Comparison of ENCODE assay signal across 16 cellular contexts in genomic region chr1:236002572-236002971, GRCh38.
DNase-seq lines count a peak whose midpoint lies in the region; ATAC-seq and TF ChIP-seq lines count a peak whose summit lies in the region.
"Had no signal": no experiment of that assay in that cellular context is flagged by ENCODE, and none has a peak within 500 bp of the region (broad histone marks: within the 10 kb centered on the region; RNA-seq: fewer than 3 reads in every experiment).

No MANE protein-coding gene starts in this region.

- H3K27ac Mint-ChIP-seq in activated CD4-positive, alpha-beta T cell treated with anti-CD3 and anti-CD28 coated beads, Interleukin-2, amount 10 ng/mL, durations not matched to agents 7 days and 5 days, result peak overlapping the region; percentile 61
- no peak overlapping the region for H3K27ac Mint-ChIP-seq in activated CD4-positive, alpha-beta T cell treated with anti-CD3 and anti-CD28 coated beads, Interleukin-2, amount 10 ng/mL, durations not matched to agents 24 days and 14 days

- H3K79me2 ChIP-seq in PC-3 (ENCODE audit: low read length), result no peaks in the 10 kb centered on the region

- H3K9me2 ChIP-seq in PC-3 (replicated peaks; ENCODE audit: low read length), result no peaks in the 10 kb centered on the region

- peaks cover 4% of the 10 kb centered on the region for H3K36me3 Mint-ChIP-seq in activated CD4-positive, alpha-beta T cell treated with anti-CD3 and anti-CD28 coated beads, Interleukin-2, amount 10 ng/mL, durations not matched to agents 7 days and 5 days (ENCODE audit: low read depth)
- peaks cover 9% of the 10 kb centered on the region for H3K36me3 Mint-ChIP-seq in activated CD4-positive, alpha-beta T cell treated with anti-CD3 and anti-CD28 coated beads, Interleukin-2, amount 10 ng/mL, durations not matched to agents 24 days and 14 days (ENCODE audit: low read depth)

- no TSS peak for BruUV-seq in PC-3 (replicated peaks; lab: Mats Ljungman, UMichigan)

- H3K4me3 Mint-ChIP-seq in activated CD4-positive, alpha-beta T cell treated with anti-CD3 and anti-CD28 coated beads, Interleukin-2, amount 10 ng/mL, durations not matched to agents 7 days and 5 days, result no peak overlapping the region
- no peak overlapping the region for H3K4me3 Mint-ChIP-seq in activated CD4-positive, alpha-beta T cell treated with anti-CD3 and anti-CD28 coated beads, Interleukin-2, amount 10 ng/mL, durations not matched to agents 24 days and 14 days

- 83 to 87% methylated on average over 11 of the region's 11 CpGs for WGBS in esophagus squamous epithelium, 2 donors
- 89 to 91% methylated on average over 11 of the region's 11 CpGs for WGBS in thyroid gland, 2 donors

- no peak for DNase-seq in activated CD4-positive, alpha-beta T cell treated with anti-CD3 and anti-CD28 coated beads, Interleukin-2, amount 10 ng/mL, durations not matched to agents 7 days and 5 days
- DNase-seq in activated CD4-positive, alpha-beta T cell treated with anti-CD3 and anti-CD28 coated beads, Interleukin-2, amount 10 ng/mL, durations not matched to agents 24 days and 14 days, result no peak
- DNase-seq in PC-3 (no peak), esophagus squamous epithelium (lab: John Stamatoyannopoulos, UW) (no peak), thyroid gland (no peak), mucosa of descending colon (no peak), midbrain (lab: John Stamatoyannopoulos, UW) (no peak), DMS79 (lab: John Stamatoyannopoulos, UW) (no peak)
- DNase-seq: Calu3, DND-41, GF-D8, NCI-H446, Right ventricle myocardium superior had no signal

- no peaks in the 10 kb centered on the region for H3K27me3 ChIP-seq in PC-3 (ENCODE audit: low read length)
- H3K27me3 ChIP-seq in esophagus squamous epithelium, result no peaks in the 10 kb centered on the region
- no peaks in the 10 kb centered on the region for H3K27me3 ChIP-seq in thyroid gland

- no peak overlapping the region for H3K9ac ChIP-seq in PC-3 (ENCODE audit: low read length)

- intact Hi-C loops in activated CD4-positive, alpha-beta T cell treated with anti-CD3 and anti-CD28 coated beads, Interleukin-2, amount 10 ng/mL, durations not matched to agents 24 days and 14 days (cut with micrococcal nuclease), result loop anchor here (10.0 kb wide), 1 partner anchor 392 kb away; the partner anchor contains the start of gene EDARADD
- intact Hi-C loops in PC-3 (cut with micrococcal nuclease) (no loop called here), esophagus squamous epithelium (cut with DNase I) (no loop called here), thyroid gland (cut with DNase I) (no loop called here), mucosa of descending colon (cut with DNase I, micrococcal nuclease) (no loop called here)

- H3K9me3 ChIP-seq in PC-3 (ENCODE audit: low read length) (no peaks in the 10 kb centered on the region), esophagus squamous epithelium (no peaks in the 10 kb centered on the region), thyroid gland (no peaks in the 10 kb centered on the region), mucosa of descending colon (no peaks in the 10 kb centered on the region)

- H3K9me3 Mint-ChIP-seq in activated CD4-positive, alpha-beta T cell treated with anti-CD3 and anti-CD28 coated beads, Interleukin-2, amount 10 ng/mL, durations not matched to agents 7 days and 5 days, result peaks cover 3% of the 10 kb centered on the region
- H3K9me3 Mint-ChIP-seq in activated CD4-positive, alpha-beta T cell treated with anti-CD3 and anti-CD28 coated beads, Interleukin-2, amount 10 ng/mL, durations not matched to agents 24 days and 14 days, result peaks cover 3% of the 10 kb centered on the region

- H3K4me2 ChIP-seq in PC-3 (ENCODE audit: low read length), result no peak overlapping the region

- TF ChIP-seq POLR2A in esophagus squamous epithelium (IDR thresholded peaks at IDR 0.05) (no peak), thyroid gland (IDR thresholded peaks at IDR 0.05) (no peak)

- no peaks in the 10 kb centered on the region for H4K20me1 ChIP-seq in PC-3 (ENCODE audit: low read length)

- peaks cover 62% of the 10 kb centered on the region for H3K4me1 Mint-ChIP-seq in activated CD4-positive, alpha-beta T cell treated with anti-CD3 and anti-CD28 coated beads, Interleukin-2, amount 10 ng/mL, durations not matched to agents 7 days and 5 days
- H3K4me1 Mint-ChIP-seq in activated CD4-positive, alpha-beta T cell treated with anti-CD3 and anti-CD28 coated beads, Interleukin-2, amount 10 ng/mL, durations not matched to agents 24 days and 14 days, result peaks cover 51% of the 10 kb centered on the region

- CTCF ChIA-PET in activated CD4-positive, alpha-beta T cell treated with anti-CD3 and anti-CD28 coated beads, Interleukin-2, amount 10 ng/mL, durations not matched to agents 7 days and 5 days (lab: Charles Lee), result no interaction called here
- CTCF ChIA-PET in PC-3 (lab: Charles Lee), result no interaction called here

- H3K4me3 ChIP-seq in PC-3 (ENCODE audit: low read length) (no peak overlapping the region), esophagus squamous epithelium (no peak overlapping the region), thyroid gland (replicated peaks in 1 of 3) (no peak overlapping the region), mucosa of descending colon (no peak overlapping the region)
- H3K4me3 ChIP-seq: K562 had no signal

- H3K36me3 ChIP-seq in PC-3 (ENCODE audit: low read depth, low read length), result no peaks in the 10 kb centered on the region
- peaks cover 0 to 13% (median 0%) of the 10 kb centered on the region in 3 donors for H3K36me3 ChIP-seq in esophagus squamous epithelium
- no peaks in the 10 kb centered on the region for H3K36me3 ChIP-seq in thyroid gland
- no peaks in the 10 kb centered on the region for H3K36me3 ChIP-seq in mucosa of descending colon (ENCODE audit: low read depth)

- POLR2A ChIA-PET in activated CD4-positive, alpha-beta T cell treated with anti-CD3 and anti-CD28 coated beads, Interleukin-2, amount 10 ng/mL, durations not matched to agents 7 days and 5 days (lab: Charles Lee), result no interaction called here
- POLR2A ChIA-PET in PC-3 (lab: Charles Lee; ENCODE audit: unreplicated experiment), result no interaction called here

- H3K4me1 ChIP-seq in PC-3 (ENCODE audit: insufficient read depth, low read length) (peaks cover 38% of the 10 kb centered on the region), esophagus squamous epithelium (peaks cover 0 to 31% (median 8%) of the 10 kb centered on the region in 3 donors), thyroid gland (peaks cover 22 to 39% of the 10 kb centered on the region in 2 donors), mucosa of descending colon (ENCODE audit: low read depth) (peaks cover 13% of the 10 kb centered on the region)

- no peaks in the 10 kb centered on the region for H3K27me3 Mint-ChIP-seq in activated CD4-positive, alpha-beta T cell treated with anti-CD3 and anti-CD28 coated beads, Interleukin-2, amount 10 ng/mL, durations not matched to agents 7 days and 5 days
- H3K27me3 Mint-ChIP-seq in activated CD4-positive, alpha-beta T cell treated with anti-CD3 and anti-CD28 coated beads, Interleukin-2, amount 10 ng/mL, durations not matched to agents 24 days and 14 days, result no peaks in the 10 kb centered on the region

- peak overlapping the region; percentile 96; the same call in 1 of the 2 replicates for H3K27ac ChIP-seq in PC-3 (ENCODE audit: low read length)
- H3K27ac ChIP-seq in esophagus squamous epithelium, result peak overlapping the region in 3 of 4 donors; percentile 40 to 81 (median 47)
- H3K27ac ChIP-seq in thyroid gland, result peak overlapping the region in 2 of 3 donors; percentile 46 to 59
- H3K27ac ChIP-seq: C4-2B had no signal

- no peak overlapping the region for H2AFZ ChIP-seq in PC-3 (ENCODE audit: low read length)

- no peaks in the 10 kb centered on the region for H3F3A ChIP-seq in PC-3 (ENCODE audit: low read length, unreplicated experiment)

- ATAC-seq in PC-3 (no peak), mucosa of descending colon (no peak)
- ATAC-seq: K562, Panc1 had no signal

- no peak for TF ChIP-seq CTCF in PC-3 (conservative IDR thresholded peaks at IDR 0.05; ENCODE audit: low read depth, low read length)
- no peak for TF ChIP-seq CTCF in esophagus squamous epithelium (IDR thresholded peaks at IDR 0.05)
- TF ChIP-seq CTCF in thyroid gland (IDR thresholded peaks at IDR 0.05), result no peak
- no peak for TF ChIP-seq CTCF in mucosa of descending colon (IDR thresholded peaks at IDR 0.05)
